Comparison of ENCODE assay signal across 21 cellular contexts in genomic region chr12:32450768-32451167, GRCh38. TPM values are rescaled to one million over a fixed set of nuclear protein-coding genes. Genes with fewer than 3 reads are reported as not detected.
A peak's percentile ranks its signal among the peaks of the same experiment; 100 is the strongest.
DNase-seq lines count a peak whose midpoint lies in the region; ATAC-seq and TF ChIP-seq lines count a peak whose summit lies in the region.
"Had no signal": no experiment of that assay in that cellular context is flagged by ENCODE, and none has a peak within 500 bp of the region (broad histone marks: within the 10 kb centered on the region; RNA-seq: fewer than 3 reads in every experiment).

No MANE protein-coding gene starts in this region.

- H3K9me3 ChIP-seq in HEK293 (ENCODE audit: control insufficient read depth, insufficient read depth, low read depth, low read length) (no peaks in the 10 kb centered on the region), RWPE2 (ENCODE audit: severe bottlenecking) (no peaks in the 10 kb centered on the region), gastroesophageal sphincter (no peaks in the 10 kb centered on the region), neural progenitor cell (ENCODE audit: low read depth) (no peaks in the 10 kb centered on the region)
- H3K9me3 ChIP-seq: prostate gland, SJCRH30, spleen, suprapubic skin had no signal

- H3K36me3 Mint-ChIP-seq in neural progenitor cell: no peaks in the 10 kb centered on the region
- H3K36me3 Mint-ChIP-seq: activated naive CD8-positive, alpha-beta T cell treated with anti-CD3 and anti-CD28 coated beads, Interleukin-2, amount 10 ng/mL, durations not matched to agents 7 days and 5 days had no signal

- H3K27ac ChIP-seq in HEK293 (ENCODE audit: extremely low read depth, low read depth, low read length) (no peak overlapping the region), RWPE2 (ENCODE audit: poor library complexity, severe bottlenecking) (peak overlapping the region; percentile 96), gastroesophageal sphincter (peak overlapping the region in 2 of 4 donors; percentile 19 to 21), neural progenitor cell (peak overlapping the region; percentile 6)
- H3K27ac ChIP-seq: brain microvascular endothelial cell, prostate gland, SJCRH30, suprapubic skin had no signal

- H3K27me3 ChIP-seq in RWPE2 (ENCODE audit: insufficient read depth, poor library complexity, severe bottlenecking) (no peaks in the 10 kb centered on the region), gastroesophageal sphincter (no peaks in the 10 kb centered on the region), neural progenitor cell (no peaks in the 10 kb centered on the region)
- H3K27me3 ChIP-seq: brain microvascular endothelial cell, SJCRH30, spleen, suprapubic skin had no signal

- no peak for TF ChIP-seq EP300 in gastroesophageal sphincter (IDR thresholded peaks at IDR 0.05)

- TF ChIP-seq CTCF in HEK293 (tag by site-specific recombination; IDR thresholded peaks at IDR 0.05): no peak
- no peak for TF ChIP-seq CTCF in RWPE2 (IDR thresholded peaks at IDR 0.05; ENCODE audit: poor library complexity, severe bottlenecking)
- TF ChIP-seq CTCF in gastroesophageal sphincter (IDR thresholded peaks at IDR 0.05): no peak
- no peak for TF ChIP-seq CTCF in neural progenitor cell (IDR thresholded peaks at IDR 0.05)

- H4K20me1 ChIP-seq in neural progenitor cell (ENCODE audit: low read depth): no peaks in the 10 kb centered on the region

- H3K79me2 ChIP-seq in neural progenitor cell (ENCODE audit: low read depth): peaks cover 73% of the 10 kb centered on the region

- no peaks in the 10 kb centered on the region for H3K9me3 Mint-ChIP-seq in neural progenitor cell
- H3K9me3 Mint-ChIP-seq: activated naive CD8-positive, alpha-beta T cell treated with anti-CD3 and anti-CD28 coated beads, Interleukin-2, amount 10 ng/mL, durations not matched to agents 7 days and 5 days had no signal

- H3K27ac Mint-ChIP-seq in neural progenitor cell: no peak overlapping the region
- H3K27ac Mint-ChIP-seq: activated naive CD8-positive, alpha-beta T cell treated with anti-CD3 and anti-CD28 coated beads, Interleukin-2, amount 10 ng/mL, durations not matched to agents 7 days and 5 days; B cell; nephron progenitor cell had no signal

- POLR2A ChIA-PET in HEK293 (lab: Yijun Ruan, JAX): no interaction called here

- ATAC-seq in RWPE2 (ENCODE audit: low read depth) (no peak), gastroesophageal sphincter (peak; percentile 36), HG03095 (IDR thresholded peaks at IDR 0.05; ENCODE audit: unreplicated experiment) (no peak)

- H3K36me3 ChIP-seq in HEK293 (ENCODE audit: control insufficient read depth in 2 of 2, insufficient read depth in 1 of 2, low read length in 2 of 2): no peaks in the 10 kb centered on the region
- H3K36me3 ChIP-seq in RWPE2 (ENCODE audit: low read depth): 0 out of 2 replicates have a peak, but pooled peaks cover 3% of the 10 kb centered on the region
- no peaks in the 10 kb centered on the region for H3K36me3 ChIP-seq in gastroesophageal sphincter
- H3K36me3 ChIP-seq in neural progenitor cell: no peaks in the 10 kb centered on the region
- H3K36me3 ChIP-seq: brain microvascular endothelial cell, prostate gland, SJCRH30, spleen, suprapubic skin had no signal

- WGBS in gastroesophageal sphincter (ENCODE audit: low coverage in 1 of 2), 2 donors: 83% methylated on average over 1 of the region's 1 CpG

- H3F3A ChIP-seq in neural progenitor cell (ENCODE audit: low read depth): peaks cover 57% of the 10 kb centered on the region

- CTCF ChIA-PET in HEK293 (lab: Yijun Ruan, JAX): interaction anchor here (1.3 kb wide), 1 partner anchor 221 kb away, joined by 5 read pairs; no protein-coding TSS in a partner anchor

- H3K4me3 ChIP-seq in HEK293 (ENCODE audit: low read depth, low read length) (no peak overlapping the region), RWPE2 (ENCODE audit: severe bottlenecking) (no peak overlapping the region), gastroesophageal sphincter (no peak overlapping the region), neural progenitor cell (no peak overlapping the region)
- H3K4me3 ChIP-seq: prostate gland, SJCRH30, suprapubic skin had no signal

- H3K27me3 Mint-ChIP-seq in neural progenitor cell (ENCODE audit: insufficient read depth, low read depth): peaks cover 3% of the 10 kb centered on the region
- H3K27me3 Mint-ChIP-seq: activated naive CD8-positive, alpha-beta T cell treated with anti-CD3 and anti-CD28 coated beads, Interleukin-2, amount 10 ng/mL, durations not matched to agents 7 days and 5 days; B cell had no signal

- DNase-seq in RWPE2 (ENCODE audit: low spot score) (no peak), neural progenitor cell (ENCODE audit: low spot score) (no peak), 8988T (no peak), medulla oblongata (ENCODE audit: extremely low spot score) (no peak)
- DNase-seq: activated CD4-positive, CD25-positive, alpha-beta regulatory T cell treated with anti-CD3 and anti-CD28 coated beads, Interleukin-2, amount 50 U/mL, for 72 hours; activated naive CD8-positive, alpha-beta T cell treated with anti-CD3 and anti-CD28 coated beads, Interleukin-2, amount 10 ng/mL, durations not matched to agents 7 days and 5 days; brain microvascular endothelial cell; GDM1; mesendoderm; MM.1S; NCI-H510A treated with DMSO at 0.1 percent for 48 hours; nephron progenitor cell; SJCRH30; spleen; T-helper 2 cell had no signal

- TF ChIP-seq POLR2A in gastroesophageal sphincter (IDR thresholded peaks at IDR 0.05): no peak

- H2AFZ ChIP-seq in neural progenitor cell (replicated peaks): no peak overlapping the region

- no peak overlapping the region for H3K4me3 Mint-ChIP-seq in neural progenitor cell
- H3K4me3 Mint-ChIP-seq: activated naive CD8-positive, alpha-beta T cell treated with anti-CD3 and anti-CD28 coated beads, Interleukin-2, amount 10 ng/mL, durations not matched to agents 7 days and 5 days; B cell; nephron progenitor cell had no signal

- peaks cover 24% of the 10 kb centered on the region for H3K4me1 Mint-ChIP-seq in neural progenitor cell

- no peak overlapping the region for H3K4me2 ChIP-seq in neural progenitor cell

- H3K4me1 ChIP-seq in HEK293 (ENCODE audit: control insufficient read depth, insufficient read depth, low read length) (peaks cover 2% of the 10 kb centered on the region; the same call in 1 of the 2 replicates), RWPE2 (ENCODE audit: insufficient read depth, poor library complexity, severe bottlenecking) (peaks cover 62% of the 10 kb centered on the region), gastroesophageal sphincter (peaks cover 5 to 37% (median 6%) of the 10 kb centered on the region in 3 donors), neural progenitor cell (peaks cover 46% of the 10 kb centered on the region)

- H3K9ac ChIP-seq in neural progenitor cell: no peak overlapping the region

TF ChIP-seq in HEK293, 187 proteins besides CTCF, POLR2A, EP300 and RAD21:
- no peak for TF ChIP-seq ZNF785 (tag by site-specific recombination; IDR thresholded peaks at IDR 0.05)
- no peak for TF ChIP-seq ZNF18 (tag by site-specific recombination; IDR thresholded peaks at IDR 0.05)
- TF ChIP-seq ZNF704 (tag by site-specific recombination; IDR thresholded peaks at IDR 0.05): no peak
- no peak for TF ChIP-seq ZNF169 (tag by site-specific recombination; IDR thresholded peaks at IDR 0.05)
- 0 out of 2 replicates have a peak, but pooled peaks have one; percentile 23 for TF ChIP-seq KLF9 (tag by site-specific recombination; IDR thresholded peaks at IDR 0.05; ENCODE audit: low read depth)

RNA-seq across cellular contexts. Expression of gene FGD4, which starts 51.4 kb away (rescaled TPM):
- total RNA-seq in gastroesophageal sphincter (10 to 100 TPM; 22.1 to 56.7 (median 38.0) TPM), neural progenitor cell (ENCODE audit: low replicate concordance) (29.6 and 41.4 TPM in 2 replicates)
